Comparison of ENCODE assay signal across 16 cellular contexts in the genomic region with DNA sequence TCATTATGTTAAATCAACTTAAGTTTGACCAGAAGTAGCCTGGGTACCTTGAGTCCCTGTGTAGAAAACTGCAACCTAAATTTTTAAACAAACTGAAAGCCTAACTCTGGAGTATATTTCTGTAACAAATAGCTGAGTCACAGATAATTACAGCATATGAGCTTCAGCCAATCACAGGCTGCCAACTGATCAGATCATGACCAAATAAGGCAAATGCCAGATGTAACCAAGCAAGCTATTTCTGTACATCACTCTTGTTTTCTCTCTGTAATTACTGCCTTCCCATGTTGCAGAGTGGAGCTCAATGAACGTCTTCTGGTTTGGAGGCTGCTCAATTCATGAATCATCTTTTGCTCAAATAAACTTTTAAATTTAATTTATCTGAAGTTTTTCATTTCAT.
"Had no signal": no experiment of that assay in that cellular context is flagged by ENCODE, and none has a peak within 500 bp of the region (broad histone marks: within the 10 kb centered on the region; RNA-seq: fewer than 3 reads in every experiment).

No MANE protein-coding gene starts in this region.

- ATAC-seq: activated CD4-positive, alpha-beta T cell treated with anti-CD3 and anti-CD28 coated beads for 36 hours; activated CD8-positive, alpha-beta T cell treated with anti-CD3 and anti-CD28 coated beads, Interleukin-2, amount 10 ng/mL, durations not matched to agents 7 days and 5 days; left colon; naive thymus-derived CD4-positive, alpha-beta T cell had no signal

- H3K27ac ChIP-seq: ascending aorta, cardiac muscle cell, esophagus squamous epithelium, stomach, WERI-Rb-1 had no signal

- H3K4me3 ChIP-seq: ascending aorta, cardiac muscle cell, esophagus squamous epithelium, lung, stomach had no signal

- DNase-seq: activated CD4-positive, alpha-beta T cell treated with anti-CD3 and anti-CD28 coated beads for 36 hours; activated CD8-positive, alpha-beta memory T cell treated with anti-CD3 and anti-CD28 coated beads, Interleukin-2, amount 50 U/mL, for 48 hours; activated CD8-positive, alpha-beta T cell treated with anti-CD3 and anti-CD28 coated beads, Interleukin-2, amount 10 ng/mL, durations not matched to agents 7 days and 5 days; activated naive CD4-positive, alpha-beta T cell; esophagus squamous epithelium; immature natural killer cell; left colon; naive thymus-derived CD4-positive, alpha-beta T cell; retina; small intestine; stomach; WERI-Rb-1 had no signal

- H3K27me3 Mint-ChIP-seq: activated CD4-positive, alpha-beta T cell treated with anti-CD3 and anti-CD28 coated beads for 36 hours; naive thymus-derived CD4-positive, alpha-beta T cell had no signal

- H3K27ac Mint-ChIP-seq: activated CD4-positive, alpha-beta T cell treated with anti-CD3 and anti-CD28 coated beads for 36 hours; activated CD8-positive, alpha-beta T cell treated with anti-CD3 and anti-CD28 coated beads, Interleukin-2, amount 10 ng/mL, durations not matched to agents 7 days and 5 days; activated T-helper 1 cell treated with anti-CD3 and anti-CD28 coated beads, Interleukin-12 subunit alpha, Interleukin-12 subunit beta, Interleukin-2, Interleukin-4 antibody, amounts not matched to agents 30 ng/mL and 10 ng/mL and 1 ng/mL, durations not matched to agents 14 hours and 24 hours and 36 hours; immature natural killer cell; naive thymus-derived CD4-positive, alpha-beta T cell had no signal

- H3K4me1 Mint-ChIP-seq: activated CD4-positive, alpha-beta T cell treated with anti-CD3 and anti-CD28 coated beads for 36 hours; immature natural killer cell; naive thymus-derived CD4-positive, alpha-beta T cell had no signal

- H3K36me3 ChIP-seq: ascending aorta, cardiac muscle cell, esophagus squamous epithelium, stomach, WERI-Rb-1 had no signal

- H3K4me1 ChIP-seq: ascending aorta, esophagus squamous epithelium, stomach had no signal

- H3K4me3 Mint-ChIP-seq: activated CD4-positive, alpha-beta T cell treated with anti-CD3 and anti-CD28 coated beads for 36 hours; activated CD8-positive, alpha-beta T cell treated with anti-CD3 and anti-CD28 coated beads, Interleukin-2, amount 10 ng/mL, durations not matched to agents 7 days and 5 days; activated T-helper 1 cell treated with anti-CD3 and anti-CD28 coated beads, Interleukin-12 subunit alpha, Interleukin-12 subunit beta, Interleukin-2, Interleukin-4 antibody, amounts not matched to agents 30 ng/mL and 10 ng/mL and 1 ng/mL, durations not matched to agents 14 hours and 24 hours and 36 hours; immature natural killer cell; naive thymus-derived CD4-positive, alpha-beta T cell had no signal

- H3K27me3 ChIP-seq: ascending aorta, cardiac muscle cell, esophagus squamous epithelium, stomach had no signal

- H3K36me3 Mint-ChIP-seq: immature natural killer cell; naive thymus-derived CD4-positive, alpha-beta T cell had no signal
